ENCODE assay signal across 10 cellular contexts in the genomic region with DNA sequence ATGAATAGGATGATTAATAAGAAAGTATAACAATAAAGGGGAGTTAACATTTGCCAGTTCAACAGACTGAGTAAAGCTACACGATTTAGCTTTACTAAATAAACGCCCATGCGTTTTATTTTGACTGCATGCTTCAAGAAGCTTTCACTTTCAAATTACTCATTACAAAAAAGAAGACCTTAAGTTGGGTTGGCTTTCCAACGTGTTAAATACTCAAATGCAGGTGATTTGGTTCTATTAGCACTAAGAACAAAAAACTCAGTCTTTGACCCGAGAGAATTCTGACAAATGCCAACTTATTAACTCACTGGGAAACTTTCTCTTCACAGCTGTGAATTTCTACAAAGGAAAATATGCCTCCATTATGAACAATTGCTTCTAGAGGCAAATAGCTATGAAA. TPM values are rescaled to one million over a fixed set of nuclear protein-coding genes. Genes with fewer than 3 reads are reported as not detected.
DNase-seq lines count a peak whose midpoint lies in the region; ATAC-seq and TF ChIP-seq lines count a peak whose summit lies in the region.
"Had no signal": no experiment of that assay in that cellular context is flagged by ENCODE, and none has a peak within 500 bp of the region (broad histone marks: within the 10 kb centered on the region; RNA-seq: fewer than 3 reads in every experiment).

No MANE protein-coding gene starts in this region.

- H3K4me3 Mint-ChIP-seq in HFFc6 = no peak overlapping the region

- H2AFZ ChIP-seq in ACC112 (ENCODE audit: low read length, unreplicated experiment) = no peak overlapping the region

- H3K4me1 ChIP-seq in ACC112 (ENCODE audit: control insufficient read depth, insufficient read depth, low read length, unreplicated experiment) (peaks cover 16% of the 10 kb centered on the region), adipocyte (ENCODE audit: control insufficient read depth, insufficient read depth, low read length) (peaks cover 41% of the 10 kb centered on the region)
- H3K4me1 ChIP-seq: BLaER1 had no signal

- peak overlapping the region; percentile 25 for H3K9ac ChIP-seq in adipocyte (ENCODE audit: low read length)
- H3K9ac ChIP-seq: BLaER1 had no signal

- peaks cover 39% of the 10 kb centered on the region for H3K36me3 Mint-ChIP-seq in HFFc6 (ENCODE audit: low read depth)

- peak overlapping the region; percentile 57 for H3K4me3 ChIP-seq in ACC112 (ENCODE audit: low read depth, low read length)
- H3K4me3 ChIP-seq in adipocyte (ENCODE audit: low read length) = peak overlapping the region; percentile 14
- H3K4me3 ChIP-seq: BLaER1 had no signal

- DNase-seq in GM19240 (ENCODE audit: insufficient read length, low spot score) (peak; percentile 1), adipocyte (ENCODE audit: low read depth) (no peak), SW480 (ENCODE audit: low spot score) (no peak), HFFc6 (no peak), germinal center (ENCODE audit: low spot score) (no peak), RPMI8226 (no peak)
- DNase-seq: islet precursor cell had no signal

- peaks cover 4% of the 10 kb centered on the region for H3K79me2 ChIP-seq in ACC112 (ENCODE audit: control insufficient read depth, insufficient read depth, low read length, unreplicated experiment)

- H3K4me1 Mint-ChIP-seq in HFFc6 (ENCODE audit: low read depth) = peaks cover 32% of the 10 kb centered on the region

- peak; percentile 84 for ATAC-seq in HG03025 (IDR thresholded peaks at IDR 0.05; ENCODE audit: low FRiP score, unreplicated experiment)

- peaks cover 35% of the 10 kb centered on the region for H3K36me3 ChIP-seq in ACC112 (ENCODE audit: insufficient read depth, low read length)
- H3K36me3 ChIP-seq in adipocyte (ENCODE audit: control insufficient read depth, insufficient read depth, low read length, severe bottlenecking) = peaks cover 79% of the 10 kb centered on the region

- H3K27ac Mint-ChIP-seq in HFFc6 = no peak overlapping the region

- peak overlapping the region; percentile 10; the same call in 1 of the 2 replicates for H3K27ac ChIP-seq in ACC112 (ENCODE audit: low read depth, low read length)
- H3K27ac ChIP-seq: BLaER1 had no signal

- TF ChIP-seq CTCF in HFFc6 (IDR thresholded peaks at IDR 0.05) = no peak

- H3K27me3 ChIP-seq in ACC112 (ENCODE audit: insufficient read depth, low read length) = no peaks in the 10 kb centered on the region
- H3K27me3 ChIP-seq in adipocyte (replicated peaks; ENCODE audit: control insufficient read depth, insufficient read depth, low read length) = no peaks in the 10 kb centered on the region
- H3K27me3 ChIP-seq: BLaER1 had no signal

- H3K9me3 ChIP-seq in adipocyte (ENCODE audit: control insufficient read depth, low read length) = no peaks in the 10 kb centered on the region
- H3K9me3 ChIP-seq: BLaER1 had no signal

- no peaks in the 10 kb centered on the region; the same call in 1 of the 2 replicates for H3K27me3 Mint-ChIP-seq in HFFc6 (ENCODE audit: insufficient read depth)

- H3K9me3 Mint-ChIP-seq in HFFc6 = no peaks in the 10 kb centered on the region

RNA-seq across cellular contexts. Expression of a gene that starts 24.8 kb away (rescaled TPM):
- 10 to 100 TPM; 22.6 to 26.4 (median 24.4) TPM for total RNA-seq in HFFc6 (2021; fragmentation: NEBNext Ultra II Directional; extraction: Animal tissue kit (Norgen Biotek cat#: 25700))

RNA-seq across cellular contexts. Expression of a gene that starts 51.9 kb away (rescaled TPM):
- 10 to 100 TPM; 62.2 to 69.9 (median 65.9) TPM for total RNA-seq in HFFc6 (2021; fragmentation: NEBNext Ultra II Directional; extraction: Animal tissue kit (Norgen Biotek cat#: 25700))
